14 cellular contexts compared by ENCODE assay signal in genomic region chr11:61328351-61328750, GRCh38. TPM values are rescaled to one million over a fixed set of nuclear protein-coding genes. Genes with fewer than 3 reads are reported as not detected.
"Had no signal": no experiment of that assay in that cellular context is flagged by ENCODE, and none has a peak within 500 bp of the region (broad histone marks: within the 10 kb centered on the region; RNA-seq: fewer than 3 reads in every experiment).

No MANE protein-coding gene starts in this region.

- DNase-seq: activated CD4-positive, alpha-beta T cell treated with anti-CD3 and anti-CD28 coated beads for 4 hours; activated naive CD4-positive, alpha-beta T cell treated with anti-CD3 and anti-CD28 coated beads, Interleukin-2, amount 50 U/mL, for 16 hours; activated T-cell treated with anti-CD3 and anti-CD28 coated beads for 4 hours; amygdala; endodermal cell; immature natural killer cell; natural killer cell; sigmoid colon; stimulated activated CD4-positive, alpha-beta T cell treated with anti-CD3 and anti-CD28 coated beads, Interleukin-2, amount 100 ng/mL, for 48 hours; stimulated activated naive CD8-positive, alpha-beta T cell treated with anti-CD3 and anti-CD28 coated beads, Interleukin-15, Interleukin-2, amounts not matched to agents 100 U/mL and 50 U/mL, for 24 hours; T-cell; upper lobe of right lung had no signal

- H3K27ac Mint-ChIP-seq: activated T-helper 17 cell treated with anti-CD3 and anti-CD28 coated beads, Interleukin-2, amount 50 U/mL, for 72 hours; endodermal cell; T-cell had no signal

- H3K27ac ChIP-seq: sigmoid colon, suprapubic skin, upper lobe of right lung had no signal

- H3K4me3 Mint-ChIP-seq: activated T-helper 17 cell treated with anti-CD3 and anti-CD28 coated beads, Interleukin-2, amount 50 U/mL, for 72 hours; endodermal cell; immature natural killer cell; natural killer cell; T-cell had no signal

- H3K27me3 Mint-ChIP-seq: activated T-helper 17 cell treated with anti-CD3 and anti-CD28 coated beads, Interleukin-2, amount 50 U/mL, for 72 hours; T-cell had no signal

- H3K27me3 ChIP-seq: sigmoid colon, suprapubic skin, upper lobe of right lung had no signal

- H3K9me3 ChIP-seq: sigmoid colon, suprapubic skin, upper lobe of right lung had no signal

- ATAC-seq: activated T-helper 17 cell treated with anti-CD3 and anti-CD28 coated beads, Interleukin-2, amount 50 U/mL, for 72 hours; natural killer cell; stimulated activated naive CD8-positive, alpha-beta T cell treated with anti-CD3 and anti-CD28 coated beads, Interleukin-15, Interleukin-2, amounts not matched to agents 100 U/mL and 50 U/mL, for 24 hours; T-cell; upper lobe of right lung had no signal

- H3K9me3 Mint-ChIP-seq: activated T-helper 17 cell treated with anti-CD3 and anti-CD28 coated beads, Interleukin-2, amount 50 U/mL, for 72 hours; endodermal cell; immature natural killer cell; natural killer cell; T-cell had no signal

- H3K4me3 ChIP-seq: sigmoid colon, suprapubic skin, upper lobe of right lung had no signal

RNA-seq across cellular contexts. Expression of gene VWCE, which starts 33.2 kb away (rescaled TPM):
- polyA plus RNA-seq: immature natural killer cell had no signal
